8 cellular contexts compared by ENCODE assay signal in the genomic region with DNA sequence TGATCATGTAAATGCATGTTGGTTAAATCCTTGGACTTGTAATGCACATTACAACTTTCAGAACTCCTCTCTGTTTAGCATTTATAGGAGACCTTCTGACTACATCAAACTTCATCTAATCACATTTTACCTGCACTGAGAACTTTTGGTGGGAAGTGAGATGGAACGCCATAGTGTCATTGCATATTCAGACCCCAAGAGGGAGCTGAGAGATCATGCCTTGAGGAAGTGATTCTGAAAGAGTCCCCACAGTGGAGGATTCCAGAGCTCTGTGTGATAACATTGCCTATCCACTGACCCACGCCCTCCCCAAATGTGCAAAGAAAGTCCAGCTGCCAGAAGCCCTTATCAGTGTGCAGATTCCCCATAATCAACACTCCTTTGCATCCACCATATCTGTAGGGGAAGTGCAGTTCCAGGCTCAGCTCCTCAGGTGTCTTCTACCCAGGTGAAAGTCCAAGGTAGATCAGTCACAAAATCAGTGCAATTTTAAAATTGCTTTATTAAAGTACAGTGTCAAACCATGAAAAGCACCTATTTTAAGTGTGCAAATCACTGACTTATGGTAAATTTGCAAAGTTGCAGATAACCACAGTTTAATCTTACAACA.
DNase-seq lines count a peak whose midpoint lies in the region; ATAC-seq and TF ChIP-seq lines count a peak whose summit lies in the region.

No MANE protein-coding gene starts in this region.

- no peak overlapping the region for H4K8ac ChIP-seq in mesendoderm (ENCODE audit: low read depth, low read length)

- no peaks in the 10 kb centered on the region for H3K4me1 ChIP-seq in colonic mucosa
- H3K4me1 ChIP-seq in mesendoderm (ENCODE audit: control insufficient read depth, low read depth, low read length), result no peaks in the 10 kb centered on the region

- no peak overlapping the region for H2BK5ac ChIP-seq in mesendoderm (ENCODE audit: low read length)

- H3K36me3 ChIP-seq in colonic mucosa, result no peaks in the 10 kb centered on the region
- H3K36me3 ChIP-seq in mesendoderm (ENCODE audit: control insufficient read depth, insufficient read depth, low read length), result no peaks in the 10 kb centered on the region

- intact Hi-C loops in colonic mucosa (cut with DNase I), result no loop called here

- no peaks in the 10 kb centered on the region for H3K79me1 ChIP-seq in mesendoderm (ENCODE audit: low read length)

- H3K9ac ChIP-seq in colonic mucosa (ENCODE audit: low read depth in 2 of 2, low read length in 2 of 2) (no peak overlapping the region), mesendoderm (ENCODE audit: low read length) (no peak overlapping the region)

- H3K27ac ChIP-seq in colonic mucosa (no peak overlapping the region), mesendoderm (ENCODE audit: low read depth, low read length) (no peak overlapping the region)

- H2BK120ac ChIP-seq in mesendoderm (ENCODE audit: low read depth, low read length), result no peak overlapping the region

- H3K56ac ChIP-seq in mesendoderm (ENCODE audit: low read length), result no peak overlapping the region

- WGBS in mesendoderm (ENCODE audit: extremely low coverage, insufficient coverage, low lambda C conversion rate), result no CpG with 5 or more reads among the region's 2 CpGs

- no peaks in the 10 kb centered on the region for H3K9me3 ChIP-seq in colonic mucosa

- no peaks in the 10 kb centered on the region for H3K79me2 ChIP-seq in mesendoderm (ENCODE audit: control insufficient read depth, insufficient read depth, low read length)

- H3K27me3 ChIP-seq in colonic mucosa (no peaks in the 10 kb centered on the region), mesendoderm (ENCODE audit: insufficient read depth, low read length, poor library complexity) (no peaks in the 10 kb centered on the region)

- no peak overlapping the region for H3K18ac ChIP-seq in mesendoderm (ENCODE audit: low read length)

- H4K5ac ChIP-seq in mesendoderm (ENCODE audit: low read length), result no peak overlapping the region

- H3K4ac ChIP-seq in mesendoderm (ENCODE audit: low read depth, low read length), result no peak overlapping the region

- DNase-seq in AG09319 (ENCODE audit: extremely low read depth, low read depth) (no peak), NCI-H2171 treated with DMSO at 0.1 percent for 48 hours (lab: John Stamatoyannopoulos, UW) (peak; percentile 3), colonic mucosa (no peak), mesendoderm (peak; percentile 61), COLO668 (lab: John Stamatoyannopoulos, UW; ENCODE audit: unreplicated experiment) (no peak)

- no peak overlapping the region for H2AK5ac ChIP-seq in mesendoderm (ENCODE audit: low read length)

- no peak overlapping the region for H3K23ac ChIP-seq in mesendoderm (ENCODE audit: low read length)

- peak; percentile 60 for TF ChIP-seq CTCF in AG09319 (IDR thresholded peaks at IDR 0.05; ENCODE audit: low read depth, low read length)
- peak; percentile 53 for TF ChIP-seq CTCF in colonic mucosa (IDR thresholded peaks at IDR 0.05)

- peak; percentile 68 for ATAC-seq in GM18502 (IDR thresholded peaks at IDR 0.05; ENCODE audit: poor library complexity, unreplicated experiment)
- ATAC-seq in GM21360 (IDR thresholded peaks at IDR 0.05; ENCODE audit: unreplicated experiment), result no peak
- no peak for ATAC-seq in GM21576 (IDR thresholded peaks at IDR 0.05; ENCODE audit: unreplicated experiment)

- H3K4me2 ChIP-seq in mesendoderm (ENCODE audit: low read length), result no peak overlapping the region

- no peak overlapping the region for H3K4me3 ChIP-seq in colonic mucosa
- no peak overlapping the region for H3K4me3 ChIP-seq in mesendoderm (ENCODE audit: low read length)

- H2BK15ac ChIP-seq in mesendoderm (replicated peaks; ENCODE audit: low read depth), result no peak overlapping the region

Comparison
In these comparisons a context has a peak if more than half of its experiments do, and no peak if none do; other contexts are left out.
1. DNase-seq: peak in NCI-H2171 treated with DMSO at 0.1 percent for 48 hours (single experiment) and mesendoderm (single experiment); none in AG09319 (single experiment), colonic mucosa (single experiment) and COLO668 (single experiment).